In the genomic region with DNA sequence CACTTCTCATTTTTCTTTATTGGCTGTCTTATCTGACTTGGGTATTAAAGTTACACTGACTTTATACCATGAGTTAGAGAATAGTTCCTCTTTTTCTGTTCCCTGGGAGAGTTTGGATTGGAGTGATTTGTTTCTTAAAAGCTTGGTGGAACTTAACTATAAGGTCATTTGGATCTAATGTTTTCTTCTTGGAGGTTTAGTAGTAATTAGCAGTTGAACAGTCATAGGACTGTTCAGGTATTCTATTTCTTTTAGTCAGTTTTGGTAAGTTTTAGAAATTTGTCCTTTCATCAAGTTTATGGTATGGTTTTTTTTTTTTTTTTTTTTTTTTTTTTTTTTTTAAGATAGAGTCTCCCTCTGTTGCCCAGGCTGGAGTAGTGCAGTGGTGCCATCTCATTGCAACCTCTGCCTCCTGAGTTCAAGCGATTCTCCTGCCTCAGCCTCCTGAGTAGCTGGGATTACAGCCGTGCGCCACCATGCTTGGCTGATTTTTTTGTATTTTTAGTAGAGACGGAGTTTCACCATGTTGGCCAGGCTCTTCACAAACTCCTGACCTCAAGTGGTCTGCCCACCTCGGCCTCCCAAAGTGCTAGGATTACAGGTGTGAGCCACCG, we compare ENCODE assay signal across 11 cellular contexts. TPM values are rescaled to one million over a fixed set of nuclear protein-coding genes. Genes with fewer than 3 reads are reported as not detected.
DNase-seq lines count a peak whose midpoint lies in the region; ATAC-seq, FAIRE-seq and TF ChIP-seq lines count a peak whose summit lies in the region.
"Had no signal": no experiment of that assay in that cellular context is flagged by ENCODE, and none has a peak within 500 bp of the region (broad histone marks: within the 10 kb centered on the region; RNA-seq: fewer than 3 reads in every experiment).

No MANE protein-coding gene starts in this region.

- DNase-seq in CD1c-positive myeloid dendritic cell (ENCODE audit: extremely low spot score) (peak; percentile 74), GM18507 (ENCODE audit: extremely low spot score, insufficient read length, low read depth) (no peak), RWPE2 (ENCODE audit: low spot score) (no peak), foreskin keratinocyte (no peak), kidney glomerular epithelial cell (lab: John Stamatoyannopoulos, UW) (no peak), SJCRH30 (no peak)
- DNase-seq in NK-92 treated with Interleukin-12 subunit alpha and Interleukin-12 subunit beta, amount 100 ng/mL, for 24 hours (lab: John Stamatoyannopoulos, UW), result no peak
- no peak for DNase-seq in activated effector memory CD4-positive, alpha-beta T cell treated with anti-CD3 and anti-CD28 coated beads, Interleukin-2, amount 50 U/mL, for 16 hours
- DNase-seq: activated T-cell treated with anti-CD3 and anti-CD28 coated beads, Interleukin-2, amount 50 U/mL, for 48 hours; NCI-H1694 treated with DMSO at 0.1 percent for 48 hours had no signal

- H3K4me3 ChIP-seq in RWPE2 (ENCODE audit: severe bottlenecking) (no peak overlapping the region), SJCRH30 (no peak overlapping the region)
- H3K4me3 ChIP-seq: SK-N-MC had no signal

- no peak for ATAC-seq in RWPE2 (ENCODE audit: low read depth)
- ATAC-seq in foreskin keratinocyte, result no peak

- H3K36me3 ChIP-seq in RWPE2 (ENCODE audit: low read depth) (no peaks in the 10 kb centered on the region), SJCRH30 (no peaks in the 10 kb centered on the region)

- H3K9me3 ChIP-seq in RWPE2 (ENCODE audit: severe bottlenecking) (no peaks in the 10 kb centered on the region), SJCRH30 (replicated peaks) (peaks cover 3% of the 10 kb centered on the region; the same call in 1 of the 2 replicates)

- peak; percentile 46 for FAIRE-seq in GM18507 (lab: Jason Lieb, UNC)

- H3K27me3 ChIP-seq in RWPE2 (ENCODE audit: insufficient read depth, poor library complexity, severe bottlenecking) (no peaks in the 10 kb centered on the region), foreskin keratinocyte (no peaks in the 10 kb centered on the region), SJCRH30 (no peaks in the 10 kb centered on the region)

- peaks cover 3% of the 10 kb centered on the region for H3K4me1 ChIP-seq in RWPE2 (ENCODE audit: insufficient read depth, poor library complexity, severe bottlenecking)
- no peaks in the 10 kb centered on the region for H3K4me1 ChIP-seq in foreskin keratinocyte
- H3K4me1 ChIP-seq in SJCRH30, result no peaks in the 10 kb centered on the region

- peak; percentile 29 for TF ChIP-seq CTCF in RWPE2 (IDR thresholded peaks at IDR 0.05; ENCODE audit: poor library complexity, severe bottlenecking)
- TF ChIP-seq CTCF in foreskin keratinocyte (conservative IDR thresholded peaks at IDR 0.05), result peak; percentile 36

- H3K27ac ChIP-seq in RWPE2 (ENCODE audit: poor library complexity, severe bottlenecking), result no peak overlapping the region
- H3K27ac ChIP-seq in foreskin keratinocyte, result no peak overlapping the region
- H3K27ac ChIP-seq in SJCRH30, result no peak overlapping the region
- H3K27ac ChIP-seq: SK-N-MC had no signal

RNA-seq across cellular contexts. Expression of gene TTC3, which starts 6.3 kb away (rescaled TPM):
- total RNA-seq in foreskin keratinocyte, result 60.8 and 72.0 TPM in 2 replicates
- polyA plus RNA-seq in foreskin keratinocyte, result 10.2 and 10.4 TPM in 2 replicates
- total RNA-seq in SJCRH30 (2014; rRNA removed; shearing (Covaris generic)), result 140 and 144 TPM in 2 replicates

RNA-seq across cellular contexts. Expression of gene PIGP, which starts 6.4 kb away (rescaled TPM):
- total RNA-seq in foreskin keratinocyte, result 19.1 and 21.9 TPM in 2 replicates
- polyA plus RNA-seq in foreskin keratinocyte, result 30.3 and 30.9 TPM in 2 replicates
- 23.8 and 25.7 TPM in 2 replicates for total RNA-seq in SJCRH30 (2014; rRNA removed; shearing (Covaris generic))
